In genomic region chr5:11724947-11725346, GRCh38 we compare ENCODE assay signal across 17 cellular contexts.
DNase-seq lines count a peak whose midpoint lies in the region; ATAC-seq and TF ChIP-seq lines count a peak whose summit lies in the region.
"Had no signal": no experiment of that assay in that cellular context is flagged by ENCODE, and none has a peak within 500 bp of the region (broad histone marks: within the 10 kb centered on the region; RNA-seq: fewer than 3 reads in every experiment).

No MANE protein-coding gene starts in this region.

- H3K27me3 ChIP-seq in PC-3 (ENCODE audit: low read length): no peaks in the 10 kb centered on the region
- H3K27me3 ChIP-seq: BE2C had no signal

- H3K27ac Mint-ChIP-seq in Calu3 (ENCODE audit: unreplicated experiment) (no peak overlapping the region), nephron progenitor cell (no peak overlapping the region)
- H3K27ac Mint-ChIP-seq: CD8-positive, alpha-beta T cell; T-cell had no signal

- DNase-seq in Calu3: peak; percentile 24
- peak; percentile 19 for DNase-seq in PC-3
- DNase-seq in nephron progenitor cell: peak; percentile 12
- DNase-seq in GM19238 (ENCODE audit: insufficient read length, low spot score): no peak
- DNase-seq in NOMO-1 treated with dmso at 0.1 percent for 144 hours (lab: John Stamatoyannopoulos, UW; ENCODE audit: unreplicated experiment): no peak
- DNase-seq: BE2C; CD8-positive, alpha-beta T cell; DMS 273 treated with DMSO at 0.1 percent for 48 hours; MM.1S; NCI-H1105; NCI-H2029; T-cell had no signal

- no TSS peak for BruUV-seq in Calu3 (replicated peaks; lab: Mats Ljungman, UMichigan)
- no TSS peak for BruUV-seq in PC-3 (replicated peaks; lab: Mats Ljungman, UMichigan)

- H3K4me1 ChIP-seq in HEK293 (ENCODE audit: control insufficient read depth, insufficient read depth, low read length): no peaks in the 10 kb centered on the region
- H3K4me1 ChIP-seq in PC-3 (ENCODE audit: insufficient read depth, low read length): no peaks in the 10 kb centered on the region
- H3K4me1 ChIP-seq: BE2C had no signal

- H3K27ac ChIP-seq in HEK293 (ENCODE audit: extremely low read depth, low read depth, low read length) (no peak overlapping the region), PC-3 (ENCODE audit: low read length) (no peak overlapping the region)
- H3K27ac ChIP-seq: KMS-11, PC-9 had no signal

- H3K36me3 Mint-ChIP-seq in Calu3 (ENCODE audit: insufficient read depth, unreplicated experiment): no peaks in the 10 kb centered on the region
- H3K36me3 Mint-ChIP-seq in nephron progenitor cell (ENCODE audit: low read depth): no peaks in the 10 kb centered on the region
- H3K36me3 Mint-ChIP-seq: CD8-positive, alpha-beta T cell; T-cell had no signal

- ATAC-seq in PC-3: no peak
- ATAC-seq in HG03342 (IDR thresholded peaks at IDR 0.05; ENCODE audit: unreplicated experiment): no peak
- ATAC-seq: CD8-positive, alpha-beta T cell; HepG2; T-cell had no signal

- H3K4me2 ChIP-seq in PC-3 (ENCODE audit: low read length): no peak overlapping the region
- H3K4me2 ChIP-seq: KMS-11, PC-9 had no signal

- no peaks in the 10 kb centered on the region for H3K9me3 Mint-ChIP-seq in Calu3 (ENCODE audit: low read depth, unreplicated experiment)
- peaks cover 3% of the 10 kb centered on the region for H3K9me3 Mint-ChIP-seq in nephron progenitor cell
- H3K9me3 Mint-ChIP-seq: T-cell had no signal

- H3K9ac ChIP-seq in PC-3 (ENCODE audit: low read length): no peak overlapping the region
- H3K9ac ChIP-seq: KMS-11 had no signal

- H3K79me2 ChIP-seq in PC-3 (ENCODE audit: low read length): no peaks in the 10 kb centered on the region

- no peaks in the 10 kb centered on the region for H3F3A ChIP-seq in PC-3 (ENCODE audit: low read length, unreplicated experiment)

- H3K4me1 Mint-ChIP-seq in Calu3 (ENCODE audit: low read depth, unreplicated experiment): peaks cover 24% of the 10 kb centered on the region
- no peaks in the 10 kb centered on the region for H3K4me1 Mint-ChIP-seq in nephron progenitor cell
- H3K4me1 Mint-ChIP-seq: T-cell had no signal

- POLR2A ChIA-PET in HEK293 (lab: Yijun Ruan, JAX): no interaction called here
- POLR2A ChIA-PET in PC-3 (lab: Charles Lee; ENCODE audit: unreplicated experiment): no interaction called here

- TF ChIP-seq CTCF in Calu3 (IDR thresholded peaks at IDR 0.05; ENCODE audit: unreplicated experiment) (no peak), HEK293 (tag by site-specific recombination; IDR thresholded peaks at IDR 0.05) (no peak), PC-3 (conservative IDR thresholded peaks at IDR 0.05; ENCODE audit: low read depth, low read length) (no peak), nephron progenitor cell (IDR thresholded peaks at IDR 0.05) (no peak)

- no peak overlapping the region for H3K4me3 ChIP-seq in HEK293 (ENCODE audit: low read depth, low read length)
- no peak overlapping the region for H3K4me3 ChIP-seq in PC-3 (ENCODE audit: low read length)
- H3K4me3 ChIP-seq: PC-9 had no signal

- H3K36me3 ChIP-seq in HEK293 (ENCODE audit: control insufficient read depth in 2 of 2, insufficient read depth in 1 of 2, low read length in 2 of 2): no peaks in the 10 kb centered on the region
- no peaks in the 10 kb centered on the region for H3K36me3 ChIP-seq in PC-3 (ENCODE audit: low read depth, low read length)
- H3K36me3 ChIP-seq: BE2C had no signal

- H3K27me3 Mint-ChIP-seq in Calu3 (ENCODE audit: unreplicated experiment) (no peaks in the 10 kb centered on the region), nephron progenitor cell (ENCODE audit: low read depth, poor library complexity) (no peaks in the 10 kb centered on the region)
- H3K27me3 Mint-ChIP-seq: T-cell had no signal

- H3K9me3 ChIP-seq in HEK293 (ENCODE audit: control insufficient read depth, insufficient read depth, low read depth, low read length) (no peaks in the 10 kb centered on the region), PC-3 (ENCODE audit: low read length) (no peaks in the 10 kb centered on the region)
- H3K9me3 ChIP-seq: BE2C had no signal

- H3K9me2 ChIP-seq in PC-3 (replicated peaks; ENCODE audit: low read length): no peaks in the 10 kb centered on the region

- intact Hi-C loops in Calu3 (cut with micrococcal nuclease; ENCODE audit: unreplicated experiment) (loop anchor here (10.0 kb wide), 1 partner anchor 100 kb away; no protein-coding TSS in a partner anchor), PC-3 (cut with micrococcal nuclease) (no loop called here)

- no peak overlapping the region for H2AFZ ChIP-seq in PC-3 (ENCODE audit: low read length)
- H2AFZ ChIP-seq: PC-9 had no signal

- CTCF ChIA-PET in Calu3 (lab: Charles Lee): no interaction called here
- CTCF ChIA-PET in HEK293 (lab: Yijun Ruan, JAX): no interaction called here
- CTCF ChIA-PET in PC-3 (lab: Charles Lee): no interaction called here

- H3K4me3 Mint-ChIP-seq in Calu3 (ENCODE audit: low read depth, unreplicated experiment) (no peak overlapping the region), nephron progenitor cell (no peak overlapping the region)
- H3K4me3 Mint-ChIP-seq: CD8-positive, alpha-beta T cell; T-cell had no signal

- H4K20me1 ChIP-seq in PC-3 (ENCODE audit: low read length): no peaks in the 10 kb centered on the region

TF ChIP-seq in HEK293, 187 proteins besides CTCF, POLR2A, EP300 and RAD21:
- no peak for TF ChIP-seq YY2 (tag by site-specific recombination; IDR thresholded peaks at IDR 0.05)
- peak; percentile 83 for TF ChIP-seq MEIS1 (CRISPR knock-in tag; IDR thresholded peaks at IDR 0.05; ENCODE audit: borderline replicate concordance)
- no peak for TF ChIP-seq ZNF560 (tag by site-specific recombination; IDR thresholded peaks at IDR 0.05; ENCODE audit: borderline replicate concordance)
TF ChIP-seq in HEK293: peak in this region for 1.

Comparison
In these comparisons a context has a peak if more than half of its experiments do, and no peak if none do; other contexts are left out.
1. DNase-seq: peak in Calu3 (single experiment), PC-3 (single experiment) and nephron progenitor cell (single experiment); none in GM19238 (single experiment) and NOMO-1 treated with dmso at 0.1 percent for 144 hours (single experiment).